Comparison of ENCODE assay signal across 1 cellular context in genomic region chr15:90931737-90932659, GRCh38.
TF ChIP-seq lines count a peak whose summit lies in the region.

TSS of gene HDDC3 (minus strand) at chr15:90932549. CDS start at chr15:90932540, 9 bp downstream.

TF ChIP-seq in K562, 482 proteins besides CTCF, POLR2A, EP300 and RAD21 (continued from another document and continues in another):
- no peak for TF ChIP-seq NR4A1 (CRISPR knock-in tag; IDR thresholded peaks at IDR 0.05)
- no peak for TF ChIP-seq NR4A1 (tag; IDR thresholded peaks at IDR 0.05)
- peak in 2 of 3 experiments; percentile 47 to 72; a peak in 1 of 6 replicates for TF ChIP-seq ZBTB11 (CRISPR knock-in tag; IDR thresholded peaks at IDR 0.05)
- TF ChIP-seq E2F8 (IDR thresholded peaks at IDR 0.05; ENCODE audit: low read depth, partially characterized antibody) = peak; percentile 15
- TF ChIP-seq HCFC1 (IDR thresholded peaks at IDR 0.05; ENCODE audit: low read depth, low read length) = peak; percentile 74
- no peak for TF ChIP-seq HNRNPH1 (optimal IDR thresholded peaks at IDR 0.05; ENCODE audit: low read depth, low read length)
- TF ChIP-seq ATF6 (CRISPR knock-in tag; IDR thresholded peaks at IDR 0.05) = no peak
- peak; percentile 86; the same call in 1 of the 2 replicates for TF ChIP-seq PHF8 (IDR thresholded peaks at IDR 0.05; ENCODE audit: borderline replicate concordance, low read length)
- TF ChIP-seq IFI16 (CRISPR knock-in tag; IDR thresholded peaks at IDR 0.05) = no peak
- TF ChIP-seq ZBTB5 (IDR thresholded peaks at IDR 0.05) = no peak
- peak; percentile 91 for TF ChIP-seq CTBP1 (IDR thresholded peaks at IDR 0.05; ENCODE audit: borderline replicate concordance)
- TF ChIP-seq ZBTB34 (CRISPR knock-in tag; IDR thresholded peaks at IDR 0.05) = no peak
- TF ChIP-seq GTF2B (IDR thresholded peaks at IDR 0.05; ENCODE audit: extremely low read depth, insufficient read length) = no peak
- peak; percentile 75 for TF ChIP-seq PRDM10 (IDR thresholded peaks at IDR 0.05; ENCODE audit: partially characterized antibody)
- TF ChIP-seq MYBL2 (IDR thresholded peaks at IDR 0.05; ENCODE audit: low read depth) = no peak
- no peak for TF ChIP-seq MYBL2 (CRISPR knock-in tag; IDR thresholded peaks at IDR 0.05; ENCODE audit: borderline replicate concordance)
- TF ChIP-seq POLR2AphosphoS5 (IDR thresholded peaks at IDR 0.05; ENCODE audit: control insufficient read depth, insufficient read depth, low read depth, low read length) = peak; percentile 78
- TF ChIP-seq GTF2F1 (IDR thresholded peaks at IDR 0.05; ENCODE audit: low read depth, low read length) = 0 out of 2 replicates have a peak, but pooled peaks have one; percentile 16
- no peak for TF ChIP-seq ZNF655 (CRISPR knock-in tag; IDR thresholded peaks at IDR 0.05)
- peak; percentile 81; the same call in 1 of the 2 replicates for TF ChIP-seq MTA3 (IDR thresholded peaks at IDR 0.05; ENCODE audit: borderline replicate concordance)
- TF ChIP-seq NFIX (CRISPR knock-in tag; IDR thresholded peaks at IDR 0.05; ENCODE audit: low read depth) = no peak
- peak; percentile 87 for TF ChIP-seq TFAP4 (CRISPR knock-in tag; IDR thresholded peaks at IDR 0.05; ENCODE audit: borderline replicate concordance)
- TF ChIP-seq ZNF408 (CRISPR knock-in tag; IDR thresholded peaks at IDR 0.05; ENCODE audit: low read depth) = no peak
- no peak for TF ChIP-seq ZNF121 (CRISPR knock-in tag; conservative IDR thresholded peaks at IDR 0.05)
- TF ChIP-seq IRF9 (tag; IDR thresholded peaks at IDR 0.05) = no peak
- TF ChIP-seq CREB3 (tag; conservative IDR thresholded peaks at IDR 0.05; ENCODE audit: low read depth) = 0 out of 2 replicates have a peak, but pooled peaks have one; percentile 25
- TF ChIP-seq ZNF551 (CRISPR knock-in tag; IDR thresholded peaks at IDR 0.05) = no peak
- no peak for TF ChIP-seq SNRNP70 (optimal IDR thresholded peaks at IDR 0.05; ENCODE audit: low read depth, low read length)
- no peak for TF ChIP-seq PTTG1 (tag; IDR thresholded peaks at IDR 0.05; ENCODE audit: low read depth)
- no peak for TF ChIP-seq SFPQ (IDR thresholded peaks at IDR 0.05; ENCODE audit: low read depth, low read length)
- TF ChIP-seq FIP1L1 (IDR thresholded peaks at IDR 0.05; ENCODE audit: low read depth, low read length, poor library complexity, severe bottlenecking) = peak; percentile 88
